1 cellular context compared by ENCODE assay signal in the genomic region with DNA sequence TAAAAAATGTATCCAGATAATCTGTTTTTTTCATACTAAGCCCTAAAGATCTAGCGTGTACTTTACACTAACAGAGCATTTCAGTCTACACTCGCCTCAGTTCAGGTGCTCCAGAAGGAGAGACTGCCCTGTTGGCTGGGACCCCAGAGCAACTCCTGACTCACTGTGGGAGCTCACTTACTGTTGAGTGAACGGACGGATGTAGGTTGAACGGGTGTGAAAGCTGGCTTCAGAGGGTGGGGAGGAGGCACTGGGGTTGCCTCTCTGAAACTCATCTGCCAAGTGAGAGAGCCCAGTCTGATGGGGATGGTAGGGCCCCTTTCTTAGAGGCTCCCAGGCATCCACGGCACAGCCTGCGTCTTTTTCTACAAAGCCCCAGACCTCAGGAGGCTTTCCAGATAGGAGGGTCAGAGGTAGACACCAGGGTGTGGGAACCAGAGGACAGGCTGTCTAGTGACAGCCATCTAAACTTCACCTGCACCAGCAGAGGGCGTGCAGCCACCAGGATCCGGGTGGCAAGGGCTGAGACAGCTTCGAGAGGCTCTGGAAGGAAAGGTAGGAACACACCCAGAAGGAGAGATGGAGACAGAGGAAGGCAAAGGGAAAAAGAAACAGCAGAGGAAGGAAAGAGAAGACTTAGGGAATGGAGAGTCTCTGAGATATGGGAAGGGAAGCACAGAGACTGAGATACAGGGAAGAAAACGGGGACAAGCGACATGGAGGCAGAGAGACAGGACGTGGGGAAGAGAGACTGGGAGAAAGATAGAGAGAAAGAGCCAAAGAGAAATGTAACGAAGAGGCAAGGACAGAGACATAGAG.
TF ChIP-seq lines count a peak whose summit lies in the region.

No MANE protein-coding gene starts in this region.

TF ChIP-seq in K562, 482 proteins besides CTCF, POLR2A, EP300 and RAD21 (continued from another document and continues in another):
- TF ChIP-seq, protein P1, sequence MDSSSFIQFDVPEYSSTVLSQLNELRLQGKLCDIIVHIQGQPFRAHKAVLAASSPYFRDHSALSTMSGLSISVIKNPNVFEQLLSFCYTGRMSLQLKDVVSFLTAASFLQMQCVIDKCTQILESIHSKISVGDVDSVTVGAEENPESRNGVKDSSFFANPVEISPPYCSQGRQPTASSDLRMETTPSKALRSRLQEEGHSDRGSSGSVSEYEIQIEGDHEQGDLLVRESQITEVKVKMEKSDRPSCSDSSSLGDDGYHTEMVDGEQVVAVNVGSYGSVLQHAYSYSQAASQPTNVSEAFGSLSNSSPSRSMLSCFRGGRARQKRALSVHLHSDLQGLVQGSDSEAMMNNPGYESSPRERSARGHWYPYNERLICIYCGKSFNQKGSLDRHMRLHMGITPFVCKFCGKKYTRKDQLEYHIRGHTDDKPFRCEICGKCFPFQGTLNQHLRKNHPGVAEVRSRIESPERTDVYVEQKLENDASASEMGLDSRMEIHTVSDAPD (CRISPR knock-in tag; IDR thresholded peaks at IDR 0.05) = no peak
- TF ChIP-seq ZNF280A (IDR thresholded peaks at IDR 0.05; ENCODE audit: low read depth, partially characterized antibody) (peak; percentile 76), GTF2E2 (tag; IDR thresholded peaks at IDR 0.05) (no peak), ZNF407 (IDR thresholded peaks at IDR 0.05; ENCODE audit: low read depth) (peak; percentile 54; the same call in 1 of the 2 replicates), STAT5B (CRISPR knock-in tag; IDR thresholded peaks at IDR 0.05) (no peak), TFAP4 (CRISPR knock-in tag; IDR thresholded peaks at IDR 0.05; ENCODE audit: borderline replicate concordance) (peak; percentile 50; the same call in 1 of the 2 replicates), SUPT5H (IDR thresholded peaks at IDR 0.05) (no peak), ZNF444 (CRISPR knock-in tag; IDR thresholded peaks at IDR 0.05) (no peak), NR0B1 (IDR thresholded peaks at IDR 0.05; ENCODE audit: partially characterized antibody) (no peak), IRF9 (tag; IDR thresholded peaks at IDR 0.05) (no peak), ZNF121 (CRISPR knock-in tag; conservative IDR thresholded peaks at IDR 0.05) (no peak), TOE1 (IDR thresholded peaks at IDR 0.05; ENCODE audit: borderline replicate concordance) (peak; percentile 74), TOE1 (CRISPR knock-in tag; IDR thresholded peaks at IDR 0.05; ENCODE audit: borderline replicate concordance, low read depth) (no peak), ZFP30 (CRISPR knock-in tag; IDR thresholded peaks at IDR 0.05; ENCODE audit: borderline replicate concordance) (no peak), ELF1 (tag; IDR thresholded peaks at IDR 0.05) (no peak), KDM1A (IDR thresholded peaks at IDR 0.05) (no peak), ZNF212 (CRISPR knock-in tag; IDR thresholded peaks at IDR 0.05) (no peak), POLR2AphosphoS5 (IDR thresholded peaks at IDR 0.05; ENCODE audit: control insufficient read depth, insufficient read depth, low read depth, low read length) (no peak), DPF2 (IDR thresholded peaks at IDR 0.05) (peak; percentile 54; the same call in 1 of the 2 replicates), U2AF2 (optimal IDR thresholded peaks at IDR 0.05; ENCODE audit: low read depth, low read length) (no peak), TGIF2 (CRISPR knock-in tag; IDR thresholded peaks at IDR 0.05) (no peak), NCOA1 (IDR thresholded peaks at IDR 0.05; ENCODE audit: low read depth) (0 out of 2 replicates have a peak, but pooled peaks have one; percentile 59), ZNF644 (tag; IDR thresholded peaks at IDR 0.05; ENCODE audit: low read depth) (no peak), ZSCAN29 (IDR thresholded peaks at IDR 0.05) (no peak), DACH1 (IDR thresholded peaks at IDR 0.05; ENCODE audit: partially characterized antibody) (no peak), SMAD1 (IDR thresholded peaks at IDR 0.05; ENCODE audit: low read depth, low read length, partially characterized antibody) (no peak), CEBPB (tag; IDR thresholded peaks at IDR 0.05) (no peak), TAF7 (tag; IDR thresholded peaks at IDR 0.05) (no peak), LCOR (CRISPR knock-in tag; IDR thresholded peaks at IDR 0.05) (no peak), PTRF (tag; IDR thresholded peaks at IDR 0.05) (no peak), ZNF77 (CRISPR knock-in tag; IDR thresholded peaks at IDR 0.05) (no peak), CHD2 (IDR thresholded peaks at IDR 0.05; ENCODE audit: low read depth, low read length) (no peak), ZNF75A (CRISPR knock-in tag; IDR thresholded peaks at IDR 0.05) (no peak), ETS2 (tag; IDR thresholded peaks at IDR 0.05; ENCODE audit: borderline replicate concordance, poor library complexity, severe bottlenecking) (no peak), PURB (CRISPR knock-in tag; IDR thresholded peaks at IDR 0.05; ENCODE audit: low read depth) (no peak), CBX8 (IDR thresholded peaks at IDR 0.05; ENCODE audit: borderline replicate concordance, extremely low read depth, low read depth, low read length, poor library complexity, severe bottlenecking) (no peak), SP2 (IDR thresholded peaks at IDR 0.05; ENCODE audit: extremely low read depth, low read depth, low read length, poor library complexity, severe bottlenecking) (no peak), CBFA2T2 (conservative IDR thresholded peaks at IDR 0.05) (no peak), SLC30A9 (CRISPR knock-in tag; IDR thresholded peaks at IDR 0.05) (no peak)
- TF ChIP-seq, protein P2, sequence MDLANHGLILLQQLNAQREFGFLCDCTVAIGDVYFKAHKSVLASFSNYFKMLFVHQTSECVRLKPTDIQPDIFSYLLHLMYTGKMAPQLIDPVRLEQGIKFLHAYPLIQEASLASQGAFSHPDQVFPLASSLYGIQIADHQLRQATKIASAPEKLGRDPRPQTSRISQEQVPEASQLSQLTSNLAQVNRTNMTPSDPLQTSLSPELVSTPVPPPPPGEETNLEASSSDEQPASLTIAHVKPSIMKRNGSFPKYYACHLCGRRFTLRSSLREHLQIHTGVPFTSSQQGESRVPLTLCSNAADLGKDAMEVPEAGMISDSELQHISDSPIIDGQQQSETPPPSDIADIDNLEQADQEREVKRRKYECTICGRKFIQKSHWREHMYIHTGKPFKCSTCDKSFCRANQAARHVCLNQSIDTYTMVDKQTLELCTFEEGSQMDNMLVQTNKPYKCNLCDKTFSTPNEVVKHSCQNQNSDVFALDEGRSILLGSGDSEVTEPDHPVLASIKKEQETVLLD (IDR thresholded peaks at IDR 0.05) = 0 out of 2 replicates have a peak, but pooled peaks have one; percentile 70
- TF ChIP-seq, protein P3, sequence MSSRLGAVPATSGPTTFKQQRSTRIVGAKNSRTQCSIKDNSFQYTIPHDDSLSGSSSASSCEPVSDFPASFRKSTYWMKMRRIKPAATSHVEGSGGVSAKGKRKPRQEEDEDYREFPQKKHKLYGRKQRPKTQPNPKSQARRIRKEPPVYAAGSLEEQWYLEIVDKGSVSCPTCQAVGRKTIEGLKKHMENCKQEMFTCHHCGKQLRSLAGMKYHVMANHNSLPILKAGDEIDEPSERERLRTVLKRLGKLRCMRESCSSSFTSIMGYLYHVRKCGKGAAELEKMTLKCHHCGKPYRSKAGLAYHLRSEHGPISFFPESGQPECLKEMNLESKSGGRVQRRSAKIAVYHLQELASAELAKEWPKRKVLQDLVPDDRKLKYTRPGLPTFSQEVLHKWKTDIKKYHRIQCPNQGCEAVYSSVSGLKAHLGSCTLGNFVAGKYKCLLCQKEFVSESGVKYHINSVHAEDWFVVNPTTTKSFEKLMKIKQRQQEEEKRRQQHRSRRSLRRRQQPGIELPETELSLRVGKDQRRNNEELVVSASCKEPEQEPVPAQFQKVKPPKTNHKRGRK (tag; IDR thresholded peaks at IDR 0.05) = 0 out of 2 replicates have a peak, but pooled peaks have one; percentile 23
- TF ChIP-seq, protein P4, sequence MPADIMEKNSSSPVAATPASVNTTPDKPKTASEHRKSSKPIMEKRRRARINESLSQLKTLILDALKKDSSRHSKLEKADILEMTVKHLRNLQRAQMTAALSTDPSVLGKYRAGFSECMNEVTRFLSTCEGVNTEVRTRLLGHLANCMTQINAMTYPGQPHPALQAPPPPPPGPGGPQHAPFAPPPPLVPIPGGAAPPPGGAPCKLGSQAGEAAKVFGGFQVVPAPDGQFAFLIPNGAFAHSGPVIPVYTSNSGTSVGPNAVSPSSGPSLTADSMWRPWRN (IDR thresholded peaks at IDR 0.05; ENCODE audit: low read depth) = no peak
